In genomic region chr13:99311748-99312492, GRCh38 we compare ENCODE assay signal across 12 cellular contexts. TPM values are rescaled to one million over a fixed set of nuclear protein-coding genes. Genes with fewer than 3 reads are reported as not detected.
DNase-seq lines count a peak whose midpoint lies in the region; ATAC-seq, FAIRE-seq and TF ChIP-seq lines count a peak whose summit lies in the region.
"Had no signal": no experiment of that assay in that cellular context is flagged by ENCODE, and none has a peak within 500 bp of the region (broad histone marks: within the 10 kb centered on the region; RNA-seq: fewer than 3 reads in every experiment).

No MANE protein-coding gene starts in this region.

- in situ Hi-C loops in HepG2 (cut with HindIII; ENCODE audit: extremely low pct_ligation_motif_present, low pct_unique_long_range_greater_than_20kb), result no loop called here

- H3K9ac ChIP-seq in HepG2 (ENCODE audit: insufficient read depth, low read depth, low read length) (no peak overlapping the region), mucosa of rectum (ENCODE audit: low read depth in 1 of 2, low read length in 2 of 2) (no peak overlapping the region)

- H2AFZ ChIP-seq in HepG2 (ENCODE audit: low read length), result no peak overlapping the region

- H3K27ac ChIP-seq in HepG2 (ENCODE audit: extremely low read length, insufficient read depth, low read length), result no peak overlapping the region
- no peak overlapping the region for H3K27ac ChIP-seq in right lobe of liver
- H3K27ac ChIP-seq in mucosa of rectum (ENCODE audit: low read depth in 2 of 2, low read length in 2 of 2), result peak overlapping the region; percentile 24 to 44
- peak overlapping the region; percentile 40 to 73 for H3K27ac ChIP-seq in uterus

- POLR2A ChIA-PET in HepG2 (lab: Yijun Ruan, JAX), result no interaction called here

- no peak for FAIRE-seq in HepG2 (lab: Jason Lieb, UNC)
- FAIRE-seq: colon, GM18507 had no signal

- no peaks in the 10 kb centered on the region for H3K79me2 ChIP-seq in HepG2 (ENCODE audit: insufficient read depth, low read length)

- ATAC-seq in HepG2 (no peak), right lobe of liver (no peak), HG02759 (IDR thresholded peaks at IDR 0.05; ENCODE audit: unreplicated experiment) (no peak), GM21737 (IDR thresholded peaks at IDR 0.05; ENCODE audit: unreplicated experiment) (no peak)

- H4K20me1 ChIP-seq in HepG2 (ENCODE audit: insufficient read depth, low read length), result no peaks in the 10 kb centered on the region

- no peaks in the 10 kb centered on the region for H3K27me3 ChIP-seq in HepG2 (ENCODE audit: control insufficient read depth in 1 of 2, insufficient read depth in 2 of 2, low read length in 2 of 2)
- H3K27me3 ChIP-seq in right lobe of liver, result no peaks in the 10 kb centered on the region
- H3K27me3 ChIP-seq in mucosa of rectum (ENCODE audit: control insufficient read depth in 2 of 2, insufficient read depth in 2 of 2, low read length in 2 of 2), result no peaks in the 10 kb centered on the region
- no peaks in the 10 kb centered on the region for H3K27me3 ChIP-seq in uterus

- 97% methylated on average over 10 of the region's 10 CpGs for WGBS in HepG2 (ENCODE audit: low lambda C conversion rate)
- WGBS in right lobe of liver (ENCODE audit: insufficient coverage, low coverage, low lambda C conversion rate, missing lambda C conversion rate), result 83% methylated on average over 8 of the region's 10 CpGs

- H3K36me3 ChIP-seq in HepG2 (replicated peaks in 1 of 2; ENCODE audit: control insufficient read depth in 1 of 2, insufficient read depth in 2 of 2, low read length in 2 of 2) (peaks cover 0 to 15% of the 10 kb centered on the region in 2 experiments; a peak in 3 of 5 replicates), right lobe of liver (no peaks in the 10 kb centered on the region), mucosa of rectum (ENCODE audit: control insufficient read depth in 2 of 2, insufficient read depth in 2 of 2, low read length in 2 of 2) (peaks cover under 1 to 13% of the 10 kb centered on the region in 2 donors), uterus (no peaks in the 10 kb centered on the region)

- H3K4me1 ChIP-seq in HepG2 (ENCODE audit: insufficient read depth, low read length) (no peaks in the 10 kb centered on the region), right lobe of liver (peaks cover 0 to 10% (median 0%) of the 10 kb centered on the region in 4 donors), mucosa of rectum (ENCODE audit: control insufficient read depth in 2 of 2, insufficient read depth in 2 of 2, low read length in 2 of 2) (peaks cover 5 to 10% of the 10 kb centered on the region in 2 donors), uterus (peaks cover 0 to 13% of the 10 kb centered on the region in 2 donors)

- no peak for TF ChIP-seq CTCF in HepG2 (CRISPR knock-in tag; IDR thresholded peaks at IDR 0.05)
- no peak for TF ChIP-seq CTCF in right lobe of liver (IDR thresholded peaks at IDR 0.05)
- no peak for TF ChIP-seq CTCF in uterus (IDR thresholded peaks at IDR 0.05)

- no peak for DNase-seq in HepG2 (ENCODE audit: low spot score)
- DNase-seq in right lobe of liver, result no peak
- peak; percentile 32 for DNase-seq in amniotic epithelial cell (ENCODE audit: low read depth)
- DNase-seq in uterus, result peak; percentile 46 to 50
- DNase-seq in superior temporal gyrus (ENCODE audit: extremely low spot score), result no peak
- DNase-seq: DMS 273 treated with DMSO at 0.1 percent for 48 hours, NCI-H1694 treated with DMSO at 0.1 percent for 48 hours had no signal

- TF ChIP-seq RAD21 in HepG2 (CRISPR knock-in tag; IDR thresholded peaks at IDR 0.05), result no peak

- no peak overlapping the region for H3K4me3 ChIP-seq in HepG2 (replicated peaks in 1 of 3; ENCODE audit: insufficient read depth in 1 of 3, low read depth in 2 of 3, low read length in 3 of 3)
- H3K4me3 ChIP-seq in right lobe of liver, result no peak overlapping the region
- no peak overlapping the region for H3K4me3 ChIP-seq in mucosa of rectum (ENCODE audit: low read length in 2 of 2)
- H3K4me3 ChIP-seq in uterus, result no peak overlapping the region

- TF ChIP-seq EP300 in HepG2 (IDR thresholded peaks at IDR 0.05; ENCODE audit: low read depth in 2 of 2, low read length in 2 of 2) (no peak), HepG2 (CRISPR knock-in tag; IDR thresholded peaks at IDR 0.05; ENCODE audit: borderline replicate concordance) (no peak)

- intact Hi-C loops in HepG2 (cut with micrococcal nuclease; ENCODE audit: unreplicated experiment), result no loop called here
- intact Hi-C loops in right lobe of liver (cut with DNase I), result no loop called here
- intact Hi-C loops in uterus (cut with DNase I; ENCODE audit: low total_unique reads), result no loop called here

- CTCF ChIA-PET in HepG2 (lab: Yijun Ruan, JAX; ENCODE audit: low intra/inter-chr PET ratio, low total read pairs), result no interaction called here

- no peak for TF ChIP-seq POLR2A in HepG2 (IDR thresholded peaks at IDR 0.05; ENCODE audit: insufficient read depth in 1 of 2, low read depth in 2 of 2, low read length in 2 of 2)
- no peak for TF ChIP-seq POLR2A in right lobe of liver (IDR thresholded peaks at IDR 0.05)
- no peak for TF ChIP-seq POLR2A in uterus (IDR thresholded peaks at IDR 0.05)

- no TSS peak for BruUV-seq in HepG2 (replicated peaks; lab: Mats Ljungman, UMichigan)

- H3K9me3 ChIP-seq in HepG2 (ENCODE audit: low read length), result no peaks in the 10 kb centered on the region
- no peaks in the 10 kb centered on the region for H3K9me3 ChIP-seq in right lobe of liver
- H3K9me3 ChIP-seq in mucosa of rectum (ENCODE audit: control insufficient read depth in 2 of 2, low read length in 2 of 2), result no peaks in the 10 kb centered on the region
- no peaks in the 10 kb centered on the region for H3K9me3 ChIP-seq in uterus

- no peak overlapping the region for H3K4me2 ChIP-seq in HepG2 (ENCODE audit: low read depth, low read length)

TF ChIP-seq in HepG2, 621 proteins besides CTCF, POLR2A, EP300 and RAD21 (continues in another document):
- TF ChIP-seq CEBPB (IDR thresholded peaks at IDR 0.05; ENCODE audit: borderline replicate concordance, low read depth, low read length), result peak; percentile 84

RNA-seq across cellular contexts. Expression of gene GPR183, which starts 4.7 kb away (rescaled TPM):
- total RNA-seq in HepG2 (2016; rRNA removed; fragmentation: Illumina TruSeq; extraction: Trizol) (not detected in 2 replicates), right lobe of liver (1 to 10 TPM in 3 of 6 experiments, under 1 TPM in 3; 0.26 to 3.2 (median 1.0) TPM), uterus (10 to 100 TPM in 1 of 4 donors, 1 to 10 TPM in 3; 2.0 to 10.8 (median 3.8) TPM)
- not detected in 2 replicates for total RNA-seq in HepG2 (2016; cell fraction: cytosol; rRNA removed; fragmentation: Illumina TruSeq; extraction: Trizol; ENCODE audit: low read depth)
- not detected in 2 replicates for total RNA-seq in HepG2 (2016; cell fraction: insoluble cytoplasmic fraction; rRNA removed; fragmentation: Illumina TruSeq; extraction: Trizol)
- total RNA-seq in HepG2 (2016; cell fraction: membrane; rRNA removed; fragmentation: Illumina TruSeq; extraction: Trizol), result not detected in 2 replicates
- not detected in 2 replicates for total RNA-seq in HepG2 (2016; cell fraction: nucleus; rRNA removed; fragmentation: Illumina TruSeq; extraction: Trizol)
- not detected in 2 replicates for polyA plus RNA-seq in HepG2 (2011; rRNA removed)
- polyA plus RNA-seq in HepG2 (2011; cell fraction: cytosol; rRNA removed), result not detected in 2 replicates
- not detected in 2 replicates for polyA plus RNA-seq in HepG2 (2011; cell fraction: nucleus; rRNA removed)
- 0.08 TPM in 1 of 2 replicates, not detected in the other for polyA plus RNA-seq in HepG2 (2012)
- polyA plus RNA-seq in HepG2 (2016; cell fraction: cytosol; fragmentation: Illumina TruSeq; extraction: Trizol; ENCODE audit: low read depth), result not detected in 2 replicates
- polyA plus RNA-seq in HepG2 (2016; cell fraction: insoluble cytoplasmic fraction; fragmentation: Illumina TruSeq; extraction: Trizol; ENCODE audit: low read depth), result not detected in 2 replicates
- polyA plus RNA-seq in HepG2 (2016; cell fraction: membrane; fragmentation: Illumina TruSeq; extraction: Trizol; ENCODE audit: low read depth), result not detected in 2 replicates
- polyA plus RNA-seq in HepG2 (2016; cell fraction: nucleus; fragmentation: Illumina TruSeq; extraction: Trizol; ENCODE audit: insufficient read depth, low read depth), result not detected in 2 replicates
- not detected in 2 replicates for polyA minus RNA-seq in HepG2 (2011; rRNA and poly(A)+ RNA removed; ENCODE audit: low replicate concordance)
- polyA minus RNA-seq in HepG2 (2011; cell fraction: cytosol; rRNA and poly(A)+ RNA removed), result not detected in 2 replicates
- 0.26 TPM in 1 of 2 replicates, not detected in the other for polyA minus RNA-seq in HepG2 (2011; cell fraction: nucleus; rRNA and poly(A)+ RNA removed)

RNA-seq across cellular contexts. Expression of gene GPR18, which starts 53.7 kb away (rescaled TPM):
- total RNA-seq in HepG2 (2016; rRNA removed; fragmentation: Illumina TruSeq; extraction: Trizol) (not detected in 2 replicates), right lobe of liver (under 1 TPM in 2 of 6 experiments, not detected in 4; 0.13 to 0.17 TPM), uterus (1 to 10 TPM in 2 of 4 donors, not detected in 2; 1.1 to 2.1 TPM)
- not detected in 2 replicates for total RNA-seq in HepG2 (2016; cell fraction: cytosol; rRNA removed; fragmentation: Illumina TruSeq; extraction: Trizol; ENCODE audit: low read depth)
- not detected in 2 replicates for total RNA-seq in HepG2 (2016; cell fraction: insoluble cytoplasmic fraction; rRNA removed; fragmentation: Illumina TruSeq; extraction: Trizol)
- not detected in 2 replicates for total RNA-seq in HepG2 (2016; cell fraction: membrane; rRNA removed; fragmentation: Illumina TruSeq; extraction: Trizol)
- not detected in 2 replicates for total RNA-seq in HepG2 (2016; cell fraction: nucleus; rRNA removed; fragmentation: Illumina TruSeq; extraction: Trizol)
- polyA plus RNA-seq in HepG2 (2011; rRNA removed), result not detected in 2 replicates
- polyA plus RNA-seq in HepG2 (2011; cell fraction: cytosol; rRNA removed), result not detected in 2 replicates
- not detected in 2 replicates for polyA plus RNA-seq in HepG2 (2011; cell fraction: nucleus; rRNA removed)
- polyA plus RNA-seq in HepG2 (2012), result 0.09 and 0.13 TPM in 2 replicates
- polyA plus RNA-seq in HepG2 (2016; cell fraction: cytosol; fragmentation: Illumina TruSeq; extraction: Trizol; ENCODE audit: low read depth), result not detected in 2 replicates
- polyA plus RNA-seq in HepG2 (2016; cell fraction: insoluble cytoplasmic fraction; fragmentation: Illumina TruSeq; extraction: Trizol; ENCODE audit: low read depth), result not detected in 2 replicates
- not detected in 2 replicates for polyA plus RNA-seq in HepG2 (2016; cell fraction: membrane; fragmentation: Illumina TruSeq; extraction: Trizol; ENCODE audit: low read depth)
- polyA plus RNA-seq in HepG2 (2016; cell fraction: nucleus; fragmentation: Illumina TruSeq; extraction: Trizol; ENCODE audit: insufficient read depth, low read depth), result not detected in 2 replicates
- polyA minus RNA-seq in HepG2 (2011; rRNA and poly(A)+ RNA removed; ENCODE audit: low replicate concordance), result not detected in 2 replicates
- polyA minus RNA-seq in HepG2 (2011; cell fraction: cytosol; rRNA and poly(A)+ RNA removed), result not detected in 2 replicates
- 0.26 TPM in 1 of 2 replicates, not detected in the other for polyA minus RNA-seq in HepG2 (2011; cell fraction: nucleus; rRNA and poly(A)+ RNA removed)

Comparison
In these comparisons a context has a peak if more than half of its experiments do, and no peak if none do; other contexts are left out.
1. DNase-seq: peak in amniotic epithelial cell (single experiment) and uterus (2 of 2); none in HepG2 (single experiment), right lobe of liver (0 of 3) and superior temporal gyrus (single experiment).
2. H3K27ac ChIP-seq: peak in mucosa of rectum (2 of 2) and uterus (2 of 2); none in HepG2 (single experiment) and right lobe of liver (0 of 3).